9 cellular contexts compared by ENCODE assay signal in the genomic region with DNA sequence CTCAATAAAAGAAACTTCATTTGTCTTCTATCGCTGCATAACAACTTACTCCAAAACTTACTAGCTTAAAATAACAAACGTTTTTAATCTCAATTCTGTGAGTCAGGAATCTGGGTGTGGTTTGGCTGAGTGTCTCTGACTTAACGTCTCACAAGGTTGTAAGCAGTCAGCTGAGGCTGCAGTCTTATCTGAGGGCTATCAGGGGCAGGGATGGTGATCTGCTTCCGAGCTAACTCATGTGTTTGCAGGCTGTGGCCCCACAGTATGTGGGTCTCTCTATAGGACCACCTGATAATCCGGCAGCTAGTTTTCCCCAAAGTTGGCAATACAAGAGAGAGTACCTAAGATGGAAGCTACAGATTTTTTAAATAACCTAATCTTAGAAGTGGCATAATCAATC.
DNase-seq lines count a peak whose midpoint lies in the region; ATAC-seq and TF ChIP-seq lines count a peak whose summit lies in the region.
"Had no signal": no experiment of that assay in that cellular context is flagged by ENCODE, and none has a peak within 500 bp of the region (broad histone marks: within the 10 kb centered on the region; RNA-seq: fewer than 3 reads in every experiment).

No MANE protein-coding gene starts in this region.

- no peak overlapping the region for H2BK120ac ChIP-seq in mesendoderm (ENCODE audit: low read depth, low read length)

- no peaks in the 10 kb centered on the region for H3K79me1 ChIP-seq in mesendoderm (ENCODE audit: low read length)

- no peaks in the 10 kb centered on the region for H3K27me3 ChIP-seq in mesendoderm (ENCODE audit: insufficient read depth, low read length, poor library complexity)

- no peaks in the 10 kb centered on the region for H3K9me3 Mint-ChIP-seq in effector memory CD8-positive, alpha-beta T cell
- H3K9me3 Mint-ChIP-seq: activated naive CD8-positive, alpha-beta T cell treated with anti-CD3 and anti-CD28 coated beads, Interleukin-2, amount 10 ng/mL, durations not matched to agents 7 days and 5 days had no signal

- DNase-seq in A172 (ENCODE audit: low spot score) (peak; percentile 49), LHCN-M2 (ENCODE audit: low read depth) (peak; percentile 74), mesendoderm (peak; percentile 70), T1000 (lab: John Stamatoyannopoulos, UW) (no peak), HEK293T (ENCODE audit: extremely low spot score) (no peak)
- no peak for DNase-seq in effector memory CD8-positive, alpha-beta T cell
- DNase-seq: activated naive CD8-positive, alpha-beta T cell treated with anti-CD3 and anti-CD28 coated beads, Interleukin-2, amount 10 ng/mL, durations not matched to agents 7 days and 5 days had no signal

- no peak for ATAC-seq in effector memory CD8-positive, alpha-beta T cell (replicated peaks)
- ATAC-seq in GM19035 (IDR thresholded peaks at IDR 0.05; ENCODE audit: unreplicated experiment) (no peak), GM18502 (IDR thresholded peaks at IDR 0.05; ENCODE audit: poor library complexity, unreplicated experiment) (no peak)

- H3K4me3 ChIP-seq in mesendoderm (ENCODE audit: low read length): no peak overlapping the region

- H3K23ac ChIP-seq in mesendoderm (ENCODE audit: low read length): no peak overlapping the region

- no peak overlapping the region for H3K27ac ChIP-seq in mesendoderm (ENCODE audit: low read depth, low read length)

- peak overlapping the region; percentile 49 to 80 for H3K27ac Mint-ChIP-seq in effector memory CD8-positive, alpha-beta T cell

- H3K4me3 Mint-ChIP-seq in effector memory CD8-positive, alpha-beta T cell: no peak overlapping the region

- peaks cover 2% of the 10 kb centered on the region for H3K4me1 ChIP-seq in mesendoderm (ENCODE audit: control insufficient read depth, low read depth, low read length)

- no peak overlapping the region for H3K9ac ChIP-seq in mesendoderm (ENCODE audit: low read length)

- H3K36me3 ChIP-seq in mesendoderm (ENCODE audit: control insufficient read depth, insufficient read depth, low read length): no peaks in the 10 kb centered on the region

- no peak overlapping the region for H3K4ac ChIP-seq in mesendoderm (ENCODE audit: low read depth, low read length)

- H3K36me3 Mint-ChIP-seq in effector memory CD8-positive, alpha-beta T cell (ENCODE audit: insufficient read depth): no peaks in the 10 kb centered on the region

- no peaks in the 10 kb centered on the region for H3K27me3 Mint-ChIP-seq in effector memory CD8-positive, alpha-beta T cell
- H3K27me3 Mint-ChIP-seq: activated naive CD8-positive, alpha-beta T cell treated with anti-CD3 and anti-CD28 coated beads, Interleukin-2, amount 10 ng/mL, durations not matched to agents 7 days and 5 days had no signal

- no peak overlapping the region for H2BK15ac ChIP-seq in mesendoderm (replicated peaks; ENCODE audit: low read depth)

- no CpG with 5 or more reads among the region's 5 CpGs for WGBS in mesendoderm (ENCODE audit: extremely low coverage, insufficient coverage, low lambda C conversion rate)

- CTCF ChIA-PET in HEK293T (lab: Yijun Ruan, JAX): no interaction called here

- no peak overlapping the region for H2BK5ac ChIP-seq in mesendoderm (ENCODE audit: low read length)

- POLR2A ChIA-PET in HEK293T (lab: Yijun Ruan, JAX): interaction anchor here (0.7 to 1.2 kb wide), 2 partner anchors 160 to 176 kb away, joined by 3 read pairs; no protein-coding TSS in a partner anchor

- no peak overlapping the region for H4K8ac ChIP-seq in mesendoderm (ENCODE audit: low read depth, low read length)

- no peak overlapping the region for H3K4me2 ChIP-seq in mesendoderm (ENCODE audit: low read length)

- H3K56ac ChIP-seq in mesendoderm (ENCODE audit: low read length): no peak overlapping the region

- H4K5ac ChIP-seq in mesendoderm (ENCODE audit: low read length): no peak overlapping the region

- no peaks in the 10 kb centered on the region for H3K79me2 ChIP-seq in mesendoderm (ENCODE audit: control insufficient read depth, insufficient read depth, low read length)

- no peak overlapping the region for H2AK5ac ChIP-seq in mesendoderm (ENCODE audit: low read length)

- peaks cover 19 to 26% of the 10 kb centered on the region in 2 donors for H3K4me1 Mint-ChIP-seq in effector memory CD8-positive, alpha-beta T cell (ENCODE audit: low read depth in 2 of 2)

- H3K18ac ChIP-seq in mesendoderm (ENCODE audit: low read length): no peak overlapping the region

TF ChIP-seq in HEK293T, 16 proteins besides CTCF, POLR2A, EP300 and RAD21:
- TF ChIP-seq, protein P1, sequence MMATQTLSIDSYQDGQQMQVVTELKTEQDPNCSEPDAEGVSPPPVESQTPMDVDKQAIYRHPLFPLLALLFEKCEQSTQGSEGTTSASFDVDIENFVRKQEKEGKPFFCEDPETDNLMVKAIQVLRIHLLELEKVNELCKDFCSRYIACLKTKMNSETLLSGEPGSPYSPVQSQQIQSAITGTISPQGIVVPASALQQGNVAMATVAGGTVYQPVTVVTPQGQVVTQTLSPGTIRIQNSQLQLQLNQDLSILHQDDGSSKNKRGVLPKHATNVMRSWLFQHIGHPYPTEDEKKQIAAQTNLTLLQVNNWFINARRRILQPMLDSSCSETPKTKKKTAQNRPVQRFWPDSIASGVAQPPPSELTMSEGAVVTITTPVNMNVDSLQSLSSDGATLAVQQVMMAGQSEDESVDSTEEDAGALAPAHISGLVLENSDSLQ (IDR thresholded peaks at IDR 0.05): no peak
- TF ChIP-seq SUZ12 (IDR thresholded peaks at IDR 0.05) (no peak), TARDBP (IDR thresholded peaks at IDR 0.05) (no peak), ARNT (IDR thresholded peaks at IDR 0.05) (no peak), NFRKB (IDR thresholded peaks at IDR 0.05) (no peak), HDGF (IDR thresholded peaks at IDR 0.05; ENCODE audit: borderline replicate concordance) (no peak), BHLHE40 (IDR thresholded peaks at IDR 0.05; ENCODE audit: borderline replicate concordance) (no peak), FOXK2 (IDR thresholded peaks at IDR 0.05) (no peak), LEF1 (IDR thresholded peaks at IDR 0.05; ENCODE audit: borderline replicate concordance) (no peak), ZNF384 (IDR thresholded peaks at IDR 0.05) (no peak), FOXA1 (IDR thresholded peaks at IDR 0.05) (no peak), L3MBTL2 (conservative IDR thresholded peaks at IDR 0.05) (no peak), ELF4 (IDR thresholded peaks at IDR 0.05) (no peak), FOXM1 (IDR thresholded peaks at IDR 0.05; ENCODE audit: borderline replicate concordance) (no peak), CTBP1 (IDR thresholded peaks at IDR 0.05; ENCODE audit: borderline replicate concordance) (no peak)

Comparison
In these comparisons a context has a peak if more than half of its experiments do, and no peak if none do; other contexts are left out.
1. DNase-seq: peak in A172 (single experiment), LHCN-M2 (single experiment) and mesendoderm (single experiment); none in effector memory CD8-positive, alpha-beta T cell (0 of 3), T1000 (single experiment) and HEK293T (single experiment).